In the genomic region with DNA sequence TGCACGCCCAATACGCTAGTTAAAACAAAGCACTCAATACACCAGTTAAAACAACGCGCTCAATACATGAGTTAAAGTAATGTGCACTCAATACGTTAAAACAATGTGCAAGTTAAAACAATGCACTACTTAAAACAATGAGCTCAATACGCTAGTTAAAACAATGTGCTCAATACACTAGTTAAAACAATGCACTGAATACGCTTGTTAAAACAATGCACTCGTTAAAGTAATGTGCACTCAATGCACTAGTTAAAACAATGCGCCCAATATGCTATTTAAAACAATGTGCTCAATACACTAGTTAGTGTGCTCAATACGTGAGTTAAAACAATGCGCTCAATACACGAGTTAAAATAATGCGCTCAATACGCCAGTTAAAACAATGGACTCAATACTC, we compare ENCODE assay signal across 30 cellular contexts.
"Had no signal": no experiment of that assay in that cellular context is flagged by ENCODE, and none has a peak within 500 bp of the region (broad histone marks: within the 10 kb centered on the region; RNA-seq: fewer than 3 reads in every experiment).

No MANE protein-coding gene starts in this region.

- H3K9me3 ChIP-seq: neutrophil, pancreas, psoas muscle, right lobe of liver, sigmoid colon, stomach, thoracic aorta, thyroid gland, tibial nerve, upper lobe of left lung, vagina had no signal

- H3K4me3 Mint-ChIP-seq: naive thymus-derived CD8-positive, alpha-beta T cell; natural killer cell treated with Interleukin-12 subunit alpha and Interleukin-12 subunit beta and Interleukin-15 and Interleukin-18, amount 100 ng/mL, for 72 hours; nephron progenitor cell; neural crest cell; stimulated activated memory B cell treated with anti-CD40 and anti-IgM and Interleukin-4, amounts not matched to agents 10 μg/mL and 1 μg/mL and 100 μg/mL, for 72 hours; stimulated activated naive CD8-positive, alpha-beta T cell treated with anti-CD3 and anti-CD28 coated beads, Interleukin-15, Interleukin-2, amounts not matched to agents 100 ng/mL and 50 ng/mL, for 24 hours had no signal

- H3K27ac Mint-ChIP-seq: naive thymus-derived CD8-positive, alpha-beta T cell; natural killer cell treated with Interleukin-12 subunit alpha and Interleukin-12 subunit beta and Interleukin-15 and Interleukin-18, amount 100 ng/mL, for 72 hours; nephron progenitor cell; progenitor cell of endocrine pancreas; stimulated activated memory B cell treated with anti-CD40 and anti-IgM and Interleukin-4, amounts not matched to agents 10 μg/mL and 1 μg/mL and 100 μg/mL, for 72 hours; stimulated activated naive CD8-positive, alpha-beta T cell treated with anti-CD3 and anti-CD28 coated beads, Interleukin-15, Interleukin-2, amounts not matched to agents 100 ng/mL and 50 ng/mL, for 24 hours had no signal

- H3K4me1 ChIP-seq: pancreas, right lobe of liver, thyroid gland, vagina had no signal

- H3K9me3 Mint-ChIP-seq: naive B cell; naive thymus-derived CD8-positive, alpha-beta T cell; natural killer cell treated with Interleukin-12 subunit alpha and Interleukin-12 subunit beta and Interleukin-15 and Interleukin-18, amount 100 ng/mL, for 72 hours; nephron progenitor cell; neural crest cell; stimulated activated memory B cell treated with anti-CD40 and anti-IgM and Interleukin-4, amounts not matched to agents 10 μg/mL and 1 μg/mL and 100 μg/mL, for 72 hours; stimulated activated naive CD8-positive, alpha-beta T cell treated with anti-CD3 and anti-CD28 coated beads, Interleukin-15, Interleukin-2, amounts not matched to agents 100 ng/mL and 50 ng/mL, for 24 hours had no signal

- H3K36me3 ChIP-seq: neutrophil, thyroid gland, vagina had no signal

- H3K4me3 ChIP-seq: pancreas, psoas muscle, right lobe of liver, sigmoid colon, stomach, thoracic aorta, thyroid gland, tibial nerve, upper lobe of left lung, vagina had no signal

- DNase-seq: naive B cell; naive thymus-derived CD8-positive, alpha-beta T cell; nephron progenitor cell; nucleus accumbens; pancreas; posterior cingulate gyrus; psoas muscle; right cardiac atrium; right lobe of liver; sigmoid colon; small intestine; stimulated activated CD4-positive, alpha-beta T cell treated with anti-CD3 and anti-CD28 coated beads, Interleukin-15, amount 100 ng/mL, for 24 hours; stimulated activated CD4-positive, alpha-beta T cell treated with anti-CD3 and anti-CD28 coated beads, Interleukin-2, amount 100 ng/mL, for 24 hours; stimulated activated CD4-positive, alpha-beta T cell treated with anti-CD3 and anti-CD28 coated beads, Interleukin-2, amount 100 ng/mL, for 48 hours; stimulated activated CD4-positive, alpha-beta T cell treated with anti-CD3 and anti-CD28 coated beads, Interleukin-4, amount 100 ng/mL, for 4 hours; stimulated activated CD8-positive, alpha-beta memory T cell treated with anti-CD3 and anti-CD28 coated beads, Interleukin-4, amount 100 ng/mL, for 48 hours; stimulated activated naive CD4-positive, alpha-beta T cell treated with Interleukin-2 at 50 U/mL for 16 hours; stomach; trophoblast cell had no signal

- H3K36me3 Mint-ChIP-seq: naive thymus-derived CD8-positive, alpha-beta T cell; natural killer cell treated with Interleukin-12 subunit alpha and Interleukin-12 subunit beta and Interleukin-15 and Interleukin-18, amount 100 ng/mL, for 72 hours had no signal

- H3K27me3 ChIP-seq: neutrophil, pancreas, right lobe of liver, sigmoid colon, stomach, thyroid gland, tibial nerve, upper lobe of left lung, vagina had no signal

- H3K27ac ChIP-seq: neutrophil, pancreas, psoas muscle, right lobe of liver, sigmoid colon, stomach, thoracic aorta, thyroid gland, tibial nerve, upper lobe of left lung, vagina had no signal

- H3K27me3 Mint-ChIP-seq: naive B cell; natural killer cell treated with Interleukin-12 subunit alpha and Interleukin-12 subunit beta and Interleukin-15 and Interleukin-18, amount 100 ng/mL, for 72 hours; progenitor cell of endocrine pancreas; stimulated activated memory B cell treated with anti-CD40 and anti-IgM and Interleukin-4, amounts not matched to agents 10 μg/mL and 1 μg/mL and 100 μg/mL, for 72 hours; stimulated activated naive CD8-positive, alpha-beta T cell treated with anti-CD3 and anti-CD28 coated beads, Interleukin-15, Interleukin-2, amounts not matched to agents 100 ng/mL and 50 ng/mL, for 24 hours had no signal
